14 cellular contexts compared by ENCODE assay signal in the genomic region with DNA sequence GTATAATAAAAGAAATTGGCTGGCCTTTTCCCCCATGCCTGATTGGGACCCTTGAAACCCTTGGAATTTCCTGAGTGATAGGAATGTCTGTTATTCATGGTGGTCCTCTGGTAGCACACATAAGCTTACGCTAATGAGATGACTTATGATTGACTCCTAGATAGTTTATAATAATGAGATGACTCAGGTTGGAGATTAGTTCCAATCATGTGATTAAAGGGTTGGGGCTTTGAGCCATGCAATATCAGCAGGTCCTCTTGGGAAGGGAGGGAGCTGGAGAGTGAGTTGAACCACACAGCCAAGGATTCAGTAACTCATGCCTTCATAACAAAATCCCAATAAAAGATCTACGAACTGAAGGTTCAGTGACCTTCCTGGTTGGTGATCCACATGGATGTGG.
DNase-seq lines count a peak whose midpoint lies in the region; ATAC-seq, FAIRE-seq and TF ChIP-seq lines count a peak whose summit lies in the region.
"Had no signal": no experiment of that assay in that cellular context is flagged by ENCODE, and none has a peak within 500 bp of the region (broad histone marks: within the 10 kb centered on the region; RNA-seq: fewer than 3 reads in every experiment).

No MANE protein-coding gene starts in this region.

- H3K9me3 Mint-ChIP-seq in astrocyte (ENCODE audit: unreplicated experiment), result no peaks in the 10 kb centered on the region
- H3K9me3 Mint-ChIP-seq in stimulated activated naive CD8-positive, alpha-beta T cell treated with anti-CD3 and anti-CD28 coated beads, Interleukin-15, amount 100 ng/mL, for 72 hours, result no peaks in the 10 kb centered on the region

- TF ChIP-seq CTCF in astrocyte (IDR thresholded peaks at IDR 0.05; ENCODE audit: insufficient read depth, low read depth, low read length), result no peak
- no peak for TF ChIP-seq CTCF in epithelial cell of esophagus (IDR thresholded peaks at IDR 0.05; ENCODE audit: insufficient read depth, low read depth, low read length, missing control alignments)

- no peak for ATAC-seq in left ventricle myocardium superior
- no peak for ATAC-seq in stimulated activated naive CD8-positive, alpha-beta T cell treated with anti-CD3 and anti-CD28 coated beads, Interleukin-15, amount 100 ng/mL, for 72 hours
- ATAC-seq: A549 had no signal

- peak overlapping the region; percentile 0 for H3K4me2 ChIP-seq in astrocyte (ENCODE audit: low read length)
- H3K4me2 ChIP-seq: A549, BLaER1 had no signal

- intact Hi-C loops in left ventricle myocardium superior (cut with micrococcal nuclease), result no loop called here

- no peaks in the 10 kb centered on the region for H3K4me1 Mint-ChIP-seq in astrocyte (ENCODE audit: low read depth, unreplicated experiment)
- H3K4me1 Mint-ChIP-seq in stimulated activated naive CD8-positive, alpha-beta T cell treated with anti-CD3 and anti-CD28 coated beads, Interleukin-15, amount 100 ng/mL, for 72 hours, result no peaks in the 10 kb centered on the region
- H3K4me1 Mint-ChIP-seq: CD8-positive, alpha-beta memory T cell had no signal

- no peaks in the 10 kb centered on the region for H3K4me1 ChIP-seq in astrocyte (ENCODE audit: insufficient read depth, low read length)
- H3K4me1 ChIP-seq: A549, BLaER1, Caco-2 had no signal

- H3K9me3 ChIP-seq in astrocyte (ENCODE audit: insufficient read depth, low read depth, low read length), result no peaks in the 10 kb centered on the region
- H3K9me3 ChIP-seq: A549, BLaER1, Caco-2 had no signal

- no peaks in the 10 kb centered on the region for H3K27me3 ChIP-seq in astrocyte (ENCODE audit: insufficient read depth, low read length)
- H3K27me3 ChIP-seq: BLaER1 had no signal

- H3K27me3 Mint-ChIP-seq in astrocyte (ENCODE audit: low read depth, unreplicated experiment), result no peaks in the 10 kb centered on the region
- H3K27me3 Mint-ChIP-seq in stimulated activated naive CD8-positive, alpha-beta T cell treated with anti-CD3 and anti-CD28 coated beads, Interleukin-15, amount 100 ng/mL, for 72 hours, result no peaks in the 10 kb centered on the region
- H3K27me3 Mint-ChIP-seq: CD8-positive, alpha-beta memory T cell had no signal

- no peak overlapping the region for H3K27ac ChIP-seq in astrocyte (ENCODE audit: low read depth, low read length)
- H3K27ac ChIP-seq: A549, BLaER1, HL-60 had no signal

- H3K79me2 ChIP-seq in astrocyte (ENCODE audit: insufficient read depth, low read length), result no peaks in the 10 kb centered on the region

- FAIRE-seq in astrocyte (lab: Jason Lieb, UNC), result no peak
- FAIRE-seq: A549, H54 had no signal

- H3K4me3 ChIP-seq in astrocyte (ENCODE audit: insufficient read depth, low read depth, low read length), result no peak overlapping the region
- H3K4me3 ChIP-seq in epithelial cell of esophagus (ENCODE audit: low read length), result no peak overlapping the region
- H3K4me3 ChIP-seq: A549, BLaER1 had no signal

- H3K27ac Mint-ChIP-seq in astrocyte (ENCODE audit: unreplicated experiment), result no peak overlapping the region
- no peak overlapping the region for H3K27ac Mint-ChIP-seq in stimulated activated naive CD8-positive, alpha-beta T cell treated with anti-CD3 and anti-CD28 coated beads, Interleukin-15, amount 100 ng/mL, for 72 hours
- H3K27ac Mint-ChIP-seq: CD8-positive, alpha-beta memory T cell had no signal

- H3K36me3 Mint-ChIP-seq in astrocyte (ENCODE audit: low read depth, unreplicated experiment), result no peaks in the 10 kb centered on the region
- H3K36me3 Mint-ChIP-seq: CD8-positive, alpha-beta memory T cell had no signal

- peak overlapping the region; percentile 9 for H2AFZ ChIP-seq in astrocyte (ENCODE audit: low read depth, low read length)

- H3K9ac ChIP-seq in astrocyte (ENCODE audit: low read length), result no peak overlapping the region
- H3K9ac ChIP-seq: BLaER1 had no signal

- H3K4me3 Mint-ChIP-seq in astrocyte (ENCODE audit: unreplicated experiment), result no peak overlapping the region
- no peak overlapping the region for H3K4me3 Mint-ChIP-seq in stimulated activated naive CD8-positive, alpha-beta T cell treated with anti-CD3 and anti-CD28 coated beads, Interleukin-15, amount 100 ng/mL, for 72 hours
- H3K4me3 Mint-ChIP-seq: CD8-positive, alpha-beta memory T cell had no signal

- peak; percentile 6 for DNase-seq in HT1080 (ENCODE audit: low read depth)
- peak; percentile 20 for DNase-seq in astrocyte (ENCODE audit: low read depth)
- peak; percentile 13 for DNase-seq in epithelial cell of esophagus (ENCODE audit: low read depth)
- no peak for DNase-seq in DMS 273 (lab: John Stamatoyannopoulos, UW; ENCODE audit: unreplicated experiment)
- no peak for DNase-seq in left ventricle myocardium superior
- DNase-seq in stimulated activated naive CD8-positive, alpha-beta T cell treated with anti-CD3 and anti-CD28 coated beads, Interleukin-15, amount 100 ng/mL, for 72 hours, result no peak
- DNase-seq: AML-193; Caco-2; CD8-positive, alpha-beta memory T cell; DMS53 had no signal

- no peaks in the 10 kb centered on the region for H4K20me1 ChIP-seq in astrocyte (ENCODE audit: insufficient read depth, low read length)
- H4K20me1 ChIP-seq: BLaER1 had no signal

- no peaks in the 10 kb centered on the region for H3K36me3 ChIP-seq in astrocyte (ENCODE audit: insufficient read depth, low read length)
- H3K36me3 ChIP-seq: BLaER1 had no signal

Comparison
In these comparisons a context has a peak if more than half of its experiments do, and no peak if none do; other contexts are left out.
1. DNase-seq: peak in HT1080 (single experiment), astrocyte (single experiment) and epithelial cell of esophagus (single experiment); none in DMS 273 (single experiment), left ventricle myocardium superior (single experiment) and stimulated activated naive CD8-positive, alpha-beta T cell treated with anti-CD3 and anti-CD28 coated beads, Interleukin-15, amount 100 ng/mL, for 72 hours (0 of 2).